In genomic region chr4:111400736-111401135, GRCh38 we compare ENCODE assay signal across 11 cellular contexts.
DNase-seq lines count a peak whose midpoint lies in the region; TF ChIP-seq lines count a peak whose summit lies in the region.
"Had no signal": no experiment of that assay in that cellular context is flagged by ENCODE, and none has a peak within 500 bp of the region (broad histone marks: within the 10 kb centered on the region; RNA-seq: fewer than 3 reads in every experiment).

No MANE protein-coding gene starts in this region.

- no peaks in the 10 kb centered on the region for H3K9me3 Mint-ChIP-seq in activated T-helper 2 cell treated with anti-CD3 and anti-CD28 coated beads, Interferon-gamma antibody, Interleukin-2, Interleukin-4, amounts not matched to agents 10 μg/mL and 5 μg/mL and 100 μg/mL, durations not matched to agents 14 hours and 24 hours and 36 hours

- no peaks in the 10 kb centered on the region for H3K36me3 Mint-ChIP-seq in activated T-helper 2 cell treated with anti-CD3 and anti-CD28 coated beads, Interferon-gamma antibody, Interleukin-2, Interleukin-4, amounts not matched to agents 10 μg/mL and 5 μg/mL and 100 μg/mL, durations not matched to agents 14 hours and 24 hours and 36 hours (ENCODE audit: low read depth)
- H3K36me3 Mint-ChIP-seq: activated naive CD4-positive, alpha-beta T cell treated with anti-CD3 and anti-CD28 coated beads, Interleukin-2, amount 50 U/mL, for 24 hours had no signal

- intact Hi-C loops in activated T-helper 2 cell treated with anti-CD3 and anti-CD28 coated beads, Interferon-gamma antibody, Interleukin-2, Interleukin-4, amounts not matched to agents 10 μg/mL and 5 μg/mL and 100 μg/mL, durations not matched to agents 14 hours and 24 hours and 36 hours (cut with micrococcal nuclease) = no loop called here

- no peaks in the 10 kb centered on the region for H3K4me1 Mint-ChIP-seq in activated T-helper 2 cell treated with anti-CD3 and anti-CD28 coated beads, Interferon-gamma antibody, Interleukin-2, Interleukin-4, amounts not matched to agents 10 μg/mL and 5 μg/mL and 100 μg/mL, durations not matched to agents 14 hours and 24 hours and 36 hours (ENCODE audit: low read depth)
- H3K4me1 Mint-ChIP-seq: activated naive CD4-positive, alpha-beta T cell treated with anti-CD3 and anti-CD28 coated beads, Interleukin-2, amount 50 U/mL, for 24 hours had no signal

- H3K4me3 Mint-ChIP-seq in activated T-helper 2 cell treated with anti-CD3 and anti-CD28 coated beads, Interferon-gamma antibody, Interleukin-2, Interleukin-4, amounts not matched to agents 10 μg/mL and 5 μg/mL and 100 μg/mL, durations not matched to agents 14 hours and 24 hours and 36 hours (ENCODE audit: low read depth) = no peak overlapping the region
- H3K4me3 Mint-ChIP-seq: activated naive CD4-positive, alpha-beta T cell treated with anti-CD3 and anti-CD28 coated beads, Interleukin-2, amount 50 U/mL, for 24 hours had no signal

- H3K4me3 ChIP-seq in fibroblast of mammary gland (ENCODE audit: control insufficient read depth, low read depth, low read length) = no peak overlapping the region
- H3K4me3 ChIP-seq: skin epidermis had no signal

- no peaks in the 10 kb centered on the region for H3K27me3 Mint-ChIP-seq in activated T-helper 2 cell treated with anti-CD3 and anti-CD28 coated beads, Interferon-gamma antibody, Interleukin-2, Interleukin-4, amounts not matched to agents 10 μg/mL and 5 μg/mL and 100 μg/mL, durations not matched to agents 14 hours and 24 hours and 36 hours (ENCODE audit: low read depth)
- H3K27me3 Mint-ChIP-seq: activated naive CD4-positive, alpha-beta T cell treated with anti-CD3 and anti-CD28 coated beads, Interleukin-2, amount 50 U/mL, for 24 hours had no signal

- DNase-seq in GM04504 (ENCODE audit: low read depth) = peak; percentile 57
- peak; percentile 64 to 87 for DNase-seq in NCI-H524 (lab: John Stamatoyannopoulos, UW)
- DNase-seq in fibroblast of mammary gland (ENCODE audit: low read depth) = peak; percentile 78
- DNase-seq in renal cortical epithelial cell (ENCODE audit: low read depth) = peak; percentile 2
- DNase-seq in NCI-H146 treated with DMSO at 0.1 percent for 48 hours (lab: John Stamatoyannopoulos, UW; ENCODE audit: unreplicated experiment) = no peak
- DNase-seq in T1000 (lab: John Stamatoyannopoulos, UW) = no peak
- no peak for DNase-seq in kidney glomerular epithelial cell (lab: John Stamatoyannopoulos, UW)
- DNase-seq in activated T-helper 2 cell treated with anti-CD3 and anti-CD28 coated beads, Interferon-gamma antibody, Interleukin-2, Interleukin-4, amounts not matched to agents 10 μg/mL and 5 μg/mL and 100 μg/mL, durations not matched to agents 14 hours and 24 hours and 36 hours (ENCODE audit: low spot score) = no peak
- DNase-seq: H7 had no signal

- H3K27ac Mint-ChIP-seq in activated T-helper 2 cell treated with anti-CD3 and anti-CD28 coated beads, Interferon-gamma antibody, Interleukin-2, Interleukin-4, amounts not matched to agents 10 μg/mL and 5 μg/mL and 100 μg/mL, durations not matched to agents 14 hours and 24 hours and 36 hours = no peak overlapping the region
- H3K27ac Mint-ChIP-seq: activated naive CD4-positive, alpha-beta T cell treated with anti-CD3 and anti-CD28 coated beads, Interleukin-2, amount 50 U/mL, for 24 hours had no signal

- no peak for TF ChIP-seq CTCF in fibroblast of mammary gland (conservative IDR thresholded peaks at IDR 0.05; ENCODE audit: control insufficient read depth, insufficient read depth, low read depth, low read length)

Comparison
In these comparisons a context has a peak if more than half of its experiments do, and no peak if none do; other contexts are left out.
1. DNase-seq: peak in GM04504 (single experiment), NCI-H524 (2 of 2), fibroblast of mammary gland (single experiment) and renal cortical epithelial cell (single experiment); none in NCI-H146 treated with DMSO at 0.1 percent for 48 hours (single experiment), T1000 (single experiment), kidney glomerular epithelial cell (single experiment) and activated T-helper 2 cell treated with anti-CD3 and anti-CD28 coated beads, Interferon-gamma antibody, Interleukin-2, Interleukin-4, amounts not matched to agents 10 μg/mL and 5 μg/mL and 100 μg/mL, durations not matched to agents 14 hours and 24 hours and 36 hours (single experiment).